ENCODE assay signal across 1 cellular context in the genomic region with DNA sequence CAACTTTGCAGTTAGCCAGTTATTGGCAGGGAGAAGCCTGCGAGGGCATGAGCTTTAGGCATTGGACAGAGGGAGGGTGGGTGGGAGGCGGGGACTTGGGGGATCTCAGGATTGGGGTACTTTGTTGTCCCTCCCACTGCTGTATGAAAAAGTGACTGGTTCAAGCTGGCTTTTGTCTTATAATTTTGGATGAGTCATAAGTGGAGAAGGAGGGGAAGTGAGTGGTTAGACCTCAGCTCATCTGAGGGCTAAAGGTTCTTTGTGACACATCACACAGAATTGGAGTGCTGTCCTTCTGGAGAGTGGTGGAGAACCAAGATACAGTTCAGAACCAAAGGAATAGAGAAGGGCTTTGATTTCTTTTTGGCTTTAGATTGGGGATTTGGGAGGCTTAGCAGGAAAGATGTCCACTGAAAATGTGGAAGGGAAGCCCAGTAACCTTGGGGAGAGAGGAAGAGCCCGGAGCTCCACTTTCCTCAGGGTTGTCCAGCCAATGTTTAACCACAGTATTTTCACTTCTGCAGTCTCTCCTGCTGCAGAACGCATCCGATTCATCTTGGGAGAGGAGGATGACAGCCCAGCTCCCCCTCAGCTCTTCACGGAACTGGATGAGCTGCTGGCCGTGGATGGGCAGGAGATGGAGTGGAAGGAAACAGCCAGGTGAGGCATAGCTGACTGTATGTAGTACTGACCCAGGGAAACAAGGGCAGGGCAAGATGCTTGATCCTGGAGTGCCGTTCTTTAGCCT.
TF ChIP-seq lines count a peak whose summit lies in the region.

Gene SLC4A4 (plus strand): TSS at position 175 of the 748 bp plus-strand sequence.

TF ChIP-seq in K562, 482 proteins besides CTCF, POLR2A, EP300 and RAD21 (continued from another document):
- TF ChIP-seq RREB1 (CRISPR knock-in tag; IDR thresholded peaks at IDR 0.05), result no peak
- TF ChIP-seq, protein P1, sequence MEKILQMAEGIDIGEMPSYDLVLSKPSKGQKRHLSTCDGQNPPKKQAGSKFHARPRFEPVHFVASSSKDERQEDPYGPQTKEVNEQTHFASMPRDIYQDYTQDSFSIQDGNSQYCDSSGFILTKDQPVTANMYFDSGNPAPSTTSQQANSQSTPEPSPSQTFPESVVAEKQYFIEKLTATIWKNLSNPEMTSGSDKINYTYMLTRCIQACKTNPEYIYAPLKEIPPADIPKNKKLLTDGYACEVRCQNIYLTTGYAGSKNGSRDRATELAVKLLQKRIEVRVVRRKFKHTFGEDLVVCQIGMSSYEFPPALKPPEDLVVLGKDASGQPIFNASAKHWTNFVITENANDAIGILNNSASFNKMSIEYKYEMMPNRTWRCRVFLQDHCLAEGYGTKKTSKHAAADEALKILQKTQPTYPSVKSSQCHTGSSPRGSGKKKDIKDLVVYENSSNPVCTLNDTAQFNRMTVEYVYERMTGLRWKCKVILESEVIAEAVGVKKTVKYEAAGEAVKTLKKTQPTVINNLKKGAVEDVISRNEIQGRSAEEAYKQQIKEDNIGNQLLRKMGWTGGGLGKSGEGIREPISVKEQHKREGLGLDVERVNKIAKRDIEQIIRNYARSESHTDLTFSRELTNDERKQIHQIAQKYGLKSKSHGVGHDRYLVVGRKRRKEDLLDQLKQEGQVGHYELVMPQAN (IDR thresholded peaks at IDR 0.05; ENCODE audit: borderline replicate concordance), result no peak
- no peak for TF ChIP-seq ZNF507 (tag; conservative IDR thresholded peaks at IDR 0.05)
- no peak for TF ChIP-seq ZNF12 (CRISPR knock-in tag; IDR thresholded peaks at IDR 0.05)
- TF ChIP-seq ZNF318 (IDR thresholded peaks at IDR 0.05; ENCODE audit: borderline replicate concordance in 1 of 2, low read depth in 1 of 2), result no peak
- no peak for TF ChIP-seq TRIM28 (IDR thresholded peaks at IDR 0.05)
- no peak for TF ChIP-seq ZFP30 (CRISPR knock-in tag; IDR thresholded peaks at IDR 0.05; ENCODE audit: borderline replicate concordance)
- TF ChIP-seq, protein P2, sequence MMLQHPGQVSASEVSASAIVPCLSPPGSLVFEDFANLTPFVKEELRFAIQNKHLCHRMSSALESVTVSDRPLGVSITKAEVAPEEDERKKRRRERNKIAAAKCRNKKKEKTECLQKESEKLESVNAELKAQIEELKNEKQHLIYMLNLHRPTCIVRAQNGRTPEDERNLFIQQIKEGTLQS (IDR thresholded peaks at IDR 0.05), result 0 out of 2 replicates have a peak, but pooled peaks have one; percentile 24
- TF ChIP-seq, protein P2 (CRISPR knock-in tag; conservative IDR thresholded peaks at IDR 0.05), result no peak
- TF ChIP-seq ID3 (CRISPR knock-in tag; IDR thresholded peaks at IDR 0.05), result no peak
- no peak for TF ChIP-seq ID3 (tag; IDR thresholded peaks at IDR 0.05)
